Comparison of ENCODE assay signal across 8 cellular contexts in the genomic region with DNA sequence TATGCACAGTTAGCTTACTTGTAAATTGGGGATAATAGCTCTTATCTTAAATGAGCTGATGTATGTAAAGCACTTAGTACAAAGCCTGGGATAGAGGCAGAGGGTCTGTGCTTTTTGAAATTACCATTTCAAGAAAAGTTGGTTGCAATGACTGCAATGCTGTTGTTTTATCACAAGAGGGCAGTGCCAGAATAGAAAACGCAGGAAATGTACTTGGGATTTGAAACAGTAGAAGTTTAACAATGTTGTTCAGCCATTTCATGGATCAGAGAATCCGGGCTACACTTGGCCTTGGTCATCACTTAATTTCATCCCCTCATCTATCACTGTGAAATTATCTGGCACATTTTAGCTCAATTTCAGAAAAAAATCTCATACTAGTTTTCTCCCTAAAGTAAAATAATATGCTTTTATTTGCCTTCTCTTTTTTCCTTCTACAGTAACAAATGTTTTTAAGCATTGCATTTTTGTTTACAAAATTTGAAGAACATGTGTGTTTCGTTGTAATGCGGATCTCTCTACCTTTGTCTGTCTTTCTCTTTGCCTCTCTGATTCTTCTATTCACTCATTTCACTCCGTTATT.
A peak's percentile ranks its signal among the peaks of the same experiment; 100 is the strongest.
DNase-seq lines count a peak whose midpoint lies in the region; ATAC-seq, FAIRE-seq and TF ChIP-seq lines count a peak whose summit lies in the region.

No MANE protein-coding gene starts in this region.

- DNase-seq in AML-193 (lab: John Stamatoyannopoulos, UW), result peak; percentile 45 to 61
- peak; percentile 16 for DNase-seq in H54 (ENCODE audit: insufficient read length, low spot score)
- peak; percentile 20 to 63 for DNase-seq in NCI-H524 (lab: John Stamatoyannopoulos, UW)
- no peak for DNase-seq in type B pancreatic cell (ENCODE audit: extremely low spot score, unreplicated experiment)
- no peak for DNase-seq in activated CD4-positive, alpha-beta memory T cell treated with anti-CD3 and anti-CD28 coated beads, Interleukin-2, amount 10 ng/mL, durations not matched to agents 7 days and 5 days

- peaks cover 9% of the 10 kb centered on the region for H3K27me3 Mint-ChIP-seq in brain
- H3K27me3 Mint-ChIP-seq in type B pancreatic cell, result peaks cover 2% of the 10 kb centered on the region
- peaks cover 21% of the 10 kb centered on the region for H3K27me3 Mint-ChIP-seq in activated CD4-positive, alpha-beta memory T cell treated with anti-CD3 and anti-CD28 coated beads, Interleukin-2, amount 10 ng/mL, durations not matched to agents 7 days and 5 days

- peaks cover 28% of the 10 kb centered on the region for H3K36me3 Mint-ChIP-seq in brain
- H3K36me3 Mint-ChIP-seq in type B pancreatic cell, result peaks cover 8% of the 10 kb centered on the region
- peaks cover 3% of the 10 kb centered on the region for H3K36me3 Mint-ChIP-seq in activated CD4-positive, alpha-beta memory T cell treated with anti-CD3 and anti-CD28 coated beads, Interleukin-2, amount 10 ng/mL, durations not matched to agents 7 days and 5 days (ENCODE audit: low read depth)

- peaks cover 33% of the 10 kb centered on the region for H3K4me1 Mint-ChIP-seq in brain
- H3K4me1 Mint-ChIP-seq in type B pancreatic cell (ENCODE audit: unreplicated experiment), result peaks cover 9% of the 10 kb centered on the region
- H3K4me1 Mint-ChIP-seq in activated CD4-positive, alpha-beta memory T cell treated with anti-CD3 and anti-CD28 coated beads, Interleukin-2, amount 10 ng/mL, durations not matched to agents 7 days and 5 days, result no peaks in the 10 kb centered on the region

- no peak for TF ChIP-seq POLR2A in H54 (IDR thresholded peaks at IDR 0.05; ENCODE audit: low read depth, low read length)

- POLR2A ChIA-PET in activated CD4-positive, alpha-beta memory T cell treated with anti-CD3 and anti-CD28 coated beads, Interleukin-2, amount 10 ng/mL, durations not matched to agents 7 days and 5 days (lab: Charles Lee), result no interaction called here

- CTCF ChIA-PET in activated CD4-positive, alpha-beta memory T cell treated with anti-CD3 and anti-CD28 coated beads, Interleukin-2, amount 10 ng/mL, durations not matched to agents 7 days and 5 days (lab: Charles Lee), result interaction anchor here (0.9 to 4.0 kb wide), 6 partner anchors 12 to 125 kb away, joined by 3 to 32 read pairs (median 4); no protein-coding TSS in a partner anchor

- no peak for ATAC-seq in HG03565 (IDR thresholded peaks at IDR 0.05; ENCODE audit: unreplicated experiment)

- H3K27ac Mint-ChIP-seq in brain (peak overlapping the region in 4 of 5 experiments; percentile 1 to 86 (median 72)), type B pancreatic cell (peak overlapping the region; percentile 21)
- H3K27ac Mint-ChIP-seq in activated CD4-positive, alpha-beta memory T cell treated with anti-CD3 and anti-CD28 coated beads, Interleukin-2, amount 10 ng/mL, durations not matched to agents 7 days and 5 days, result no peak overlapping the region

- H3K9me3 Mint-ChIP-seq in brain (peaks cover 16 to 27% (median 24%) of the 10 kb centered on the region in 5 experiments), type B pancreatic cell (peaks cover 6% of the 10 kb centered on the region)
- H3K9me3 Mint-ChIP-seq in activated CD4-positive, alpha-beta memory T cell treated with anti-CD3 and anti-CD28 coated beads, Interleukin-2, amount 10 ng/mL, durations not matched to agents 7 days and 5 days, result peaks cover 11% of the 10 kb centered on the region

- peak; percentile 90 for FAIRE-seq in H54 (lab: Jason Lieb, UNC)
- peak; percentile 95 for FAIRE-seq in islet of Langerhans (lab: Jason Lieb, UNC)

- TF ChIP-seq CTCF in brain (conservative IDR thresholded peaks at IDR 0.05) (peak; percentile 89 to 94), type B pancreatic cell (conservative IDR thresholded peaks at IDR 0.05) (peak; percentile 96)

- peak overlapping the region in 2 of 5 experiments; percentile 8 to 76 for H3K4me3 Mint-ChIP-seq in brain
- H3K4me3 Mint-ChIP-seq in type B pancreatic cell, result no peak overlapping the region
- no peak overlapping the region for H3K4me3 Mint-ChIP-seq in activated CD4-positive, alpha-beta memory T cell treated with anti-CD3 and anti-CD28 coated beads, Interleukin-2, amount 10 ng/mL, durations not matched to agents 7 days and 5 days

Comparison
In these comparisons a context has a peak if more than half of its experiments do, and no peak if none do; other contexts are left out.
1. DNase-seq: peak in AML-193 (2 of 2), H54 (single experiment) and NCI-H524 (2 of 2); none in type B pancreatic cell (single experiment) and activated CD4-positive, alpha-beta memory T cell treated with anti-CD3 and anti-CD28 coated beads, Interleukin-2, amount 10 ng/mL, durations not matched to agents 7 days and 5 days (single experiment).